Comparison of ENCODE assay signal across 8 cellular contexts in the genomic region with DNA sequence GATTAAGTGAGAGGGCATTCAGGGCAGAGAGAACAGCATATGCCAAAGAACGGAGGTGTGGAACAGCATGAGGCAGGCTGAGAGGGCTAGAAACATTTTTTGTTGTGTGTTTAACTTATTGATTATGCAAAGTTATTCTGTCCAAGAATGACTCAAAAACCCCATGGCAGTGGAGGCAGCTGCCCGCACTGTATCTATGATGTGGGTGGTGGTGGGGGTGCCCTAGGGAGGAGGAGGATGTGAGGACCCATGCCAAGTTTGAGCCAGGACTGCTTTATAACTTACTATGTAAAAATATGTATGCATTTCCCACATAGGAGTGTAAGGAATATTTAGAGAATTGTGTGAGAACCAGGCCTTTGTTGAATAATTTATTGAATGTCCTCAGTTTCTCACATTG.
"Had no signal": no experiment of that assay in that cellular context is flagged by ENCODE, and none has a peak within 500 bp of the region (broad histone marks: within the 10 kb centered on the region; RNA-seq: fewer than 3 reads in every experiment).

No MANE protein-coding gene starts in this region.

- ATAC-seq: GM12878 had no signal

- H3K4me3 ChIP-seq: GM12878 had no signal

- FAIRE-seq: G401.6, GM12878, GM12891, GM12892, GM18507, GM19239 had no signal

- DNase-seq: GDM1, GF-D8 had no signal
